In the genomic region with DNA sequence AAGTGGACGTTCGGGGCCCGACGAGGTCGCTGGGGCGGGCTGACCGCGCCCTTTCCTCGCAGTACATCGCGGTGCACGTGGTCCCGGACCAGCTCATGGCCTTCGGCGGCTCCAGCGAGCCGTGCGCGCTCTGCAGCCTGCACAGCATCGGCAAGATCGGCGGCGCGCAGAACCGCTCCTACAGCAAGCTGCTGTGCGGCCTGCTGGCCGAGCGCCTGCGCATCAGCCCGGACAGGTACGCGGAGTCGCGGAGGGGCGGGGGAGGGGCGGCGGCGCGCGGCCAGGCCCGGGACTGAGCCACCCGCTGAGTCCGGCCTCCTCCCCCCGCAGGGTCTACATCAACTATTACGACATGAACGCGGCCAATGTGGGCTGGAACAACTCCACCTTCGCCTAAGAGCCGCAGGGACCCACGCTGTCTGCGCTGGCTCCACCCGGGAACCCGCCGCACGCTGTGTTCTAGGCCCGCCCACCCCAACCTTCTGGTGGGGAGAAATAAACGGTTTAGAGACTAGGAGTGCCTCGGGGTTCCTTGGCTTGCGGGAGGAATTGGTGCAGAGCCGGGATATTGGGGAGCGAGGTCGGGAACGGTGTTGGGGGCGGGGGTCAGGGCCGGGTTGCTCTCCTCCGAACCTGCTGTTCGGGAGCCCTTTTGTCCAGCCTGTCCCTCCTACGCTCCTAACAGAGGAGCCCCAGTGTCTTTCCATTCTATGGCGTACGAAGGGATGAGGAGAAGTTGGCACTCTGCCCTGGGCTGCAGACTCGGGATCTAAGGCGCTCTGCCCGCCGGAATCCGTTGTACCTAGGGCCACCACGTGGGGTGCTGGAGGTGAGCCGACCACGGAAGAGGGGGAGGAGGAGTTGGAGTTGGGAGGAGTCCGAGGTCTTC, we compare ENCODE assay signal across 8 cellular contexts.
A peak's percentile ranks its signal among the peaks of the same experiment; 100 is the strongest.
DNase-seq lines count a peak whose midpoint lies in the region; ATAC-seq and TF ChIP-seq lines count a peak whose summit lies in the region.

No MANE protein-coding gene starts in this region.

- in situ Hi-C loops in GM13976 (cut with MboI; ENCODE audit: low sequenced_read_pairs, unreplicated experiment) = no loop called here

- peak overlapping the region; percentile 97 for H3K27ac ChIP-seq in layer of hippocampus (ENCODE audit: low read depth, low read length)

- DNase-seq in GM13976 (ENCODE audit: low spot score) (peak; percentile 84), NCI-H2227 treated with DMSO at 0.1 percent for 48 hours (lab: John Stamatoyannopoulos, UW) (peak; percentile 33), choroid plexus epithelial cell (ENCODE audit: low read depth) (peak; percentile 94)
- peak; percentile 37 for DNase-seq in activated CD4-positive, alpha-beta T cell treated with anti-CD3 and anti-CD28 coated beads for 1 hour
- peak; percentile 80 for DNase-seq in stimulated activated CD4-positive, alpha-beta T cell treated with anti-CD3 and anti-CD28 coated beads, Interleukin-1b, Interleukin-23, amount 100 ng/mL, for 48 hours

- no peaks in the 10 kb centered on the region for H3K27me3 ChIP-seq in layer of hippocampus (ENCODE audit: control insufficient read depth, insufficient read depth, low read length)

- peak; percentile 3 for ATAC-seq in HG03039 (IDR thresholded peaks at IDR 0.05; ENCODE audit: unreplicated experiment)
- ATAC-seq in GM18858 (IDR thresholded peaks at IDR 0.05; ENCODE audit: unreplicated experiment) = no peak

- peak overlapping the region; percentile 92 for H3K4me3 ChIP-seq in choroid plexus epithelial cell (ENCODE audit: low read depth, low read length)

- TF ChIP-seq CTCF in GM13976 (IDR thresholded peaks at IDR 0.05; ENCODE audit: borderline replicate concordance, control extremely low read depth, extremely low read depth, insufficient read depth, missing control alignments) (peak; percentile 49), choroid plexus epithelial cell (conservative IDR thresholded peaks at IDR 0.05; ENCODE audit: low read depth, low read length) (peak; percentile 39)

Comparison
In these comparisons a context has a peak if more than half of its experiments do, and no peak if none do; other contexts are left out.
1. DNase-seq: peak in every context shown above with its lines; median percentile 94 in choroid plexus epithelial cell; 84 in GM13976; 80 in stimulated activated CD4-positive, alpha-beta T cell treated with anti-CD3 and anti-CD28 coated beads, Interleukin-1b, Interleukin-23, amount 100 ng/mL, for 48 hours; 37 in activated CD4-positive, alpha-beta T cell treated with anti-CD3 and anti-CD28 coated beads for 1 hour; 33 in NCI-H2227 treated with DMSO at 0.1 percent for 48 hours.